In genomic region chr7:1380821-1381580, GRCh38 we compare ENCODE assay signal across 27 cellular contexts.
"Had no signal": no experiment of that assay in that cellular context is flagged by ENCODE, and none has a peak within 500 bp of the region (broad histone marks: within the 10 kb centered on the region; RNA-seq: fewer than 3 reads in every experiment).

No MANE protein-coding gene starts in this region.

- H3K4me1 ChIP-seq: ascending aorta, esophagus muscularis mucosa, foreskin keratinocyte, gastroesophageal sphincter had no signal

- H3K27me3 ChIP-seq: ascending aorta had no signal

- H3K9me3 ChIP-seq: ascending aorta, esophagus muscularis mucosa had no signal

- FAIRE-seq: bronchial epithelial cell, colon had no signal

- H3K4me3 ChIP-seq: ascending aorta, esophagus muscularis mucosa, gastroesophageal sphincter had no signal

- ATAC-seq: activated naive CD4-positive, alpha-beta T cell treated with anti-CD3 and anti-CD28 coated beads, Interleukin-2, amount 50 U/mL, for 72 hours; activated T-cell treated with anti-CD3 and anti-CD28 coated beads, Interleukin-2, amount 50 U/mL, for 72 hours; effector memory CD8-positive, alpha-beta T cell; foreskin keratinocyte; gastroesophageal sphincter had no signal

- H3K36me3 ChIP-seq: ascending aorta, esophagus muscularis mucosa, gastroesophageal sphincter had no signal

- H3K27ac ChIP-seq: ascending aorta, esophagus muscularis mucosa, foreskin keratinocyte, gastroesophageal sphincter had no signal

- DNase-seq: activated CD4-positive, alpha-beta memory T cell treated with anti-CD3 and anti-CD28 coated beads, Interleukin-2, amount 10 ng/mL, durations not matched to agents 7 days and 5 days; activated CD4-positive, alpha-beta T cell treated with anti-CD3 and anti-CD28 coated beads for 4 hours; activated CD4-positive, alpha-beta T cell treated with anti-CD3 and anti-CD28 coated beads, Interleukin-2, amount 10 ng/mL, durations not matched to agents 7 days and 5 days; activated CD4-positive, alpha-beta T cell treated with anti-CD3 and anti-CD28 coated beads, Interleukin-2, amount 50 U/mL, for 4 hours; activated CD4-positive, CD25-positive, alpha-beta regulatory T cell; activated CD4-positive, CD25-positive, alpha-beta regulatory T cell treated with anti-CD3 and anti-CD28 coated beads, Interleukin-2, amount 50 U/mL, for 72 hours; activated CD8-positive, alpha-beta memory T cell treated with anti-CD3 and anti-CD28 coated beads, Interleukin-2, amount 50 U/mL, for 48 hours; activated gamma-delta T cell; activated naive CD4-positive, alpha-beta T cell; activated naive CD4-positive, alpha-beta T cell treated with anti-CD3 and anti-CD28 coated beads, Interleukin-2, amount 10 ng/mL, durations not matched to agents 7 days and 5 days; activated naive CD8-positive, alpha-beta T cell treated with anti-CD3 and anti-CD28 coated beads, Interleukin-2, amount 10 ng/mL, durations not matched to agents 7 days and 5 days; activated T-cell treated with anti-CD3 and anti-CD28 coated beads for 4 hours; activated T-cell treated with anti-CD3 and anti-CD28 coated beads, Interleukin-2, amount 50 U/mL, for 24 hours; activated T-cell treated with anti-CD3 and anti-CD28 coated beads, Interleukin-2, amount 50 U/mL, for 72 hours; cortex of kidney; dermis blood vessel endothelial cell; effector CD4-positive, alpha-beta T cell; effector memory CD8-positive, alpha-beta T cell; foreskin keratinocyte; hippocampal formation; T-helper 2 cell had no signal
